Comparison of ENCODE assay signal across 8 cellular contexts in the genomic region with DNA sequence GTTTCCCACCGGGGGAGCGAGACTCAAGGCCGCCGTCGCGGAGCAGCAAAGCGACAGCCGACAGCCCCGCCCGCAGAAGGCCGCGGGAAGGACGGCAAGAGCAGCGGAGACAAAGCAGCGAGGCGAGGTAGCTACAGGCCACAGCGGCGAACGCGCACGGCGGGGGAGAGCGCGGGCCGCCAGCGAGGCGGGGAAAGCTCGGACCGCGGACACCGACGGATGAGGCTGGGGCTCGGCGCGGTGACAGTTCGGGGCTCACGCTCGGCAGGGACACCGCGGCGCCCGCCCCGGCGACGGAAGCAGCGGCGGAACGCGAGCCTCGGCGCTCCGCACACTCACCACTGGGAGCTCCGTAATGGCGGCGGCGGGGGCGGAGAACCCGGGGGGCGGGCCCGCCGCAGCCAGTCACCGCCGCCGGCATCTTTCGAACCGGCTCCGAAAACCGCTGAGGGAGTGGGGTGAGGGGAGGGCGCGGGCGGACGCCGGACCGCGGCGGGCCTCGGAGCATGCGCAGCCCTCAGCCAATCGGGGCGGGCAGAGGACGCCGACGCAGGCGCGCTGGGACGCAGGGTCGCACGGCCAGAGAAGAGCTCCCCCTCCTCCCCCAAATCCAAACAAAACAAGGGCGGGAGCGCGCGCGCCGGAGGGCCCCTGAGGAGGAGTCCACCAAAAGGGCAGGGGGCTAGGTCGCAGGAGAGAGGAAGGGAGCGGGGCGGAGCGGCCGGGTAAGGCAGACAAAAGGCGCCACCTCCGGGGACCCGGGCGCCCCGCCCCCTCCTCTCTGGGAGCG. TPM values are rescaled to one million over a fixed set of nuclear protein-coding genes. Genes with fewer than 3 reads are reported as not detected.
A peak's percentile ranks its signal among the peaks of the same experiment; 100 is the strongest.
DNase-seq lines count a peak whose midpoint lies in the region; ATAC-seq and TF ChIP-seq lines count a peak whose summit lies in the region.

No MANE protein-coding gene starts in this region.

- peaks cover 24% of the 10 kb centered on the region for H3K4me1 Mint-ChIP-seq in WTC11
- H3K4me1 Mint-ChIP-seq in immature natural killer cell, result peaks cover 37 to 49% of the 10 kb centered on the region in 2 donors

- peak overlapping the region; percentile 94 for H3K4me3 ChIP-seq in AG04450 (ENCODE audit: low read depth, low read length)
- H3K4me3 ChIP-seq in cardiac fibroblast (replicated peaks in 1 of 2; ENCODE audit: low read depth in 2 of 2, low read length in 2 of 2), result peak overlapping the region; percentile 87 to 98

- POLR2A ChIA-PET in AG04450 (lab: Yijun Ruan, JAX), result interaction anchor here (0.5 to 2.4 kb wide), 27 partner anchors 11 to 409 kb away, joined by 3 to 9 read pairs (median 4); a partner anchor contains a TSS
- POLR2A ChIA-PET in WTC11 (lab: Charles Lee), result interaction anchor here (0.6 to 2.5 kb wide), 17 partner anchors 10 to 385 kb away, joined by 3 to 14 read pairs (median 4); a partner anchor contains a TSS

- CTCF ChIA-PET in AG04450 (lab: Charles Lee) (interaction anchor here (1.0 to 1.1 kb wide), 3 partner anchors 89 to 408 kb away, joined by 4 to 7 read pairs (median 7); no protein-coding TSS in a partner anchor), WTC11 (lab: Charles Lee) (interaction anchor here (0.6 to 2.4 kb wide), 9 partner anchors 58 to 574 kb away, joined by 3 to 13 read pairs (median 4); a partner anchor contains a TSS)

- no peaks in the 10 kb centered on the region for H3K9me3 ChIP-seq in AG04450 (ENCODE audit: control insufficient read depth, insufficient read depth, low read length)

- H3K27ac Mint-ChIP-seq in WTC11, result peak overlapping the region; percentile 98
- H3K27ac Mint-ChIP-seq in immature natural killer cell, result peak overlapping the region; percentile 86 to 99 (median 96)

- ATAC-seq in GM18909 (IDR thresholded peaks at IDR 0.05; ENCODE audit: poor library complexity, unreplicated experiment), result peak; percentile 81
- peak; percentile 69 for ATAC-seq in HG03159 (IDR thresholded peaks at IDR 0.05; ENCODE audit: unreplicated experiment)
- peak; percentile 88 for ATAC-seq in WTC11

- H3K27me3 Mint-ChIP-seq in WTC11 (ENCODE audit: low read depth) (no peaks in the 10 kb centered on the region), immature natural killer cell (ENCODE audit: low read depth in 3 of 3) (peaks cover 15 to 23% (median 19%) of the 10 kb centered on the region in 3 donors)

- no peaks in the 10 kb centered on the region for H3K27me3 ChIP-seq in AG04450 (ENCODE audit: control insufficient read depth, insufficient read depth, low read length)

- H3K4me3 Mint-ChIP-seq in WTC11 (peak overlapping the region; percentile 100), immature natural killer cell (peak overlapping the region; percentile 97 to 99 (median 99))

- DNase-seq in AG04450 (ENCODE audit: low read depth, low spot score) (peak; percentile 81), NCI-H2227 (lab: John Stamatoyannopoulos, UW; ENCODE audit: unreplicated experiment) (peak; percentile 98), WTC11 (ENCODE audit: low spot score) (peak; percentile 96), cardiac fibroblast (ENCODE audit: low read depth in 2 of 2) (peak; percentile 93 to 97), immature natural killer cell (peak; percentile 96 to 97 (median 96)), smooth muscle cell of the brain vasculature (ENCODE audit: low read depth, low spot score) (peak; percentile 87)

- H3K36me3 Mint-ChIP-seq in WTC11 (no peaks in the 10 kb centered on the region), immature natural killer cell (no peaks in the 10 kb centered on the region)

- H3K9me3 Mint-ChIP-seq in WTC11 (no peaks in the 10 kb centered on the region), immature natural killer cell (no peaks in the 10 kb centered on the region)

- TF ChIP-seq CTCF in AG04450 (IDR thresholded peaks at IDR 0.05; ENCODE audit: low read depth, low read length), result no peak
- TF ChIP-seq CTCF in WTC11 (IDR thresholded peaks at IDR 0.05), result no peak
- TF ChIP-seq CTCF in cardiac fibroblast (IDR thresholded peaks at IDR 0.05; ENCODE audit: low read depth, low read length), result no peak

- H3K27ac ChIP-seq in AG04450 (ENCODE audit: low read depth, low read length), result peak overlapping the region; percentile 87

TF ChIP-seq in WTC11, 78 proteins besides CTCF, POLR2A, EP300 and RAD21 (continues in another document):
- TF ChIP-seq ZNF317 (CRISPR knock-in tag; IDR thresholded peaks at IDR 0.05; ENCODE audit: borderline replicate concordance, low read depth), result no peak
- TF ChIP-seq, protein P1, sequence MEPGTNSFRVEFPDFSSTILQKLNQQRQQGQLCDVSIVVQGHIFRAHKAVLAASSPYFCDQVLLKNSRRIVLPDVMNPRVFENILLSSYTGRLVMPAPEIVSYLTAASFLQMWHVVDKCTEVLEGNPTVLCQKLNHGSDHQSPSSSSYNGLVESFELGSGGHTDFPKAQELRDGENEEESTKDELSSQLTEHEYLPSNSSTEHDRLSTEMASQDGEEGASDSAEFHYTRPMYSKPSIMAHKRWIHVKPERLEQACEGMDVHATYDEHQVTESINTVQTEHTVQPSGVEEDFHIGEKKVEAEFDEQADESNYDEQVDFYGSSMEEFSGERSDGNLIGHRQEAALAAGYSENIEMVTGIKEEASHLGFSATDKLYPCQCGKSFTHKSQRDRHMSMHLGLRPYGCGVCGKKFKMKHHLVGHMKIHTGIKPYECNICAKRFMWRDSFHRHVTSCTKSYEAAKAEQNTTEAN (CRISPR knock-in tag; IDR thresholded peaks at IDR 0.05), result peak; percentile 84; the same call in 1 of the 2 replicates
- TF ChIP-seq, protein P2, sequence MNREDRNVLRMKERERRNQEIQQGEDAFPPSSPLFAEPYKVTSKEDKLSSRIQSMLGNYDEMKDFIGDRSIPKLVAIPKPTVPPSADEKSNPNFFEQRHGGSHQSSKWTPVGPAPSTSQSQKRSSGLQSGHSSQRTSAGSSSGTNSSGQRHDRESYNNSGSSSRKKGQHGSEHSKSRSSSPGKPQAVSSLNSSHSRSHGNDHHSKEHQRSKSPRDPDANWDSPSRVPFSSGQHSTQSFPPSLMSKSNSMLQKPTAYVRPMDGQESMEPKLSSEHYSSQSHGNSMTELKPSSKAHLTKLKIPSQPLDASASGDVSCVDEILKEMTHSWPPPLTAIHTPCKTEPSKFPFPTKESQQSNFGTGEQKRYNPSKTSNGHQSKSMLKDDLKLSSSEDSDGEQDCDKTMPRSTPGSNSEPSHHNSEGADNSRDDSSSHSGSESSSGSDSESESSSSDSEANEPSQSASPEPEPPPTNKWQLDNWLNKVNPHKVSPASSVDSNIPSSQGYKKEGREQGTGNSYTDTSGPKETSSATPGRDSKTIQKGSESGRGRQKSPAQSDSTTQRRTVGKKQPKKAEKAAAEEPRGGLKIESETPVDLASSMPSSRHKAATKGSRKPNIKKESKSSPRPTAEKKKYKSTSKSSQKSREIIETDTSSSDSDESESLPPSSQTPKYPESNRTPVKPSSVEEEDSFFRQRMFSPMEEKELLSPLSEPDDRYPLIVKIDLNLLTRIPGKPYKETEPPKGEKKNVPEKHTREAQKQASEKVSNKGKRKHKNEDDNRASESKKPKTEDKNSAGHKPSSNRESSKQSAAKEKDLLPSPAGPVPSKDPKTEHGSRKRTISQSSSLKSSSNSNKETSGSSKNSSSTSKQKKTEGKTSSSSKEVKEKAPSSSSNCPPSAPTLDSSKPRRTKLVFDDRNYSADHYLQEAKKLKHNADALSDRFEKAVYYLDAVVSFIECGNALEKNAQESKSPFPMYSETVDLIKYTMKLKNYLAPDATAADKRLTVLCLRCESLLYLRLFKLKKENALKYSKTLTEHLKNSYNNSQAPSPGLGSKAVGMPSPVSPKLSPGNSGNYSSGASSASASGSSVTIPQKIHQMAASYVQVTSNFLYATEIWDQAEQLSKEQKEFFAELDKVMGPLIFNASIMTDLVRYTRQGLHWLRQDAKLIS (CRISPR knock-in tag; IDR thresholded peaks at IDR 0.05; ENCODE audit: borderline replicate concordance), result no peak
- TF ChIP-seq FOXJ3 (CRISPR knock-in tag; IDR thresholded peaks at IDR 0.05; ENCODE audit: borderline replicate concordance), result no peak
- TF ChIP-seq SP1 (CRISPR knock-in tag; conservative IDR thresholded peaks at IDR 0.05), result peak; percentile 82
- TF ChIP-seq, protein P3, sequence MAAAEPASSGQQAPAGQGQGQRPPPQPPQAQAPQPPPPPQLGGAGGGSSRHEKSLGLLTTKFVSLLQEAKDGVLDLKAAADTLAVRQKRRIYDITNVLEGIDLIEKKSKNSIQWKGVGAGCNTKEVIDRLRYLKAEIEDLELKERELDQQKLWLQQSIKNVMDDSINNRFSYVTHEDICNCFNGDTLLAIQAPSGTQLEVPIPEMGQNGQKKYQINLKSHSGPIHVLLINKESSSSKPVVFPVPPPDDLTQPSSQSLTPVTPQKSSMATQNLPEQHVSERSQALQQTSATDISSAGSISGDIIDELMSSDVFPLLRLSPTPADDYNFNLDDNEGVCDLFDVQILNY (CRISPR knock-in tag; IDR thresholded peaks at IDR 0.05), result peak; percentile 18
- peak; percentile 70 for TF ChIP-seq TCF7 (CRISPR knock-in tag; IDR thresholded peaks at IDR 0.05; ENCODE audit: low read depth)
- TF ChIP-seq, protein P4, sequence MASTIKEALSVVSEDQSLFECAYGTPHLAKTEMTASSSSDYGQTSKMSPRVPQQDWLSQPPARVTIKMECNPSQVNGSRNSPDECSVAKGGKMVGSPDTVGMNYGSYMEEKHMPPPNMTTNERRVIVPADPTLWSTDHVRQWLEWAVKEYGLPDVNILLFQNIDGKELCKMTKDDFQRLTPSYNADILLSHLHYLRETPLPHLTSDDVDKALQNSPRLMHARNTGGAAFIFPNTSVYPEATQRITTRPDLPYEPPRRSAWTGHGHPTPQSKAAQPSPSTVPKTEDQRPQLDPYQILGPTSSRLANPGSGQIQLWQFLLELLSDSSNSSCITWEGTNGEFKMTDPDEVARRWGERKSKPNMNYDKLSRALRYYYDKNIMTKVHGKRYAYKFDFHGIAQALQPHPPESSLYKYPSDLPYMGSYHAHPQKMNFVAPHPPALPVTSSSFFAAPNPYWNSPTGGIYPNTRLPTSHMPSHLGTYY (CRISPR knock-in tag; IDR thresholded peaks at IDR 0.05), result no peak
- no peak for TF ChIP-seq ZBTB21 (CRISPR knock-in tag; IDR thresholded peaks at IDR 0.05; ENCODE audit: borderline replicate concordance)
- TF ChIP-seq EMX1 (CRISPR knock-in tag; IDR thresholded peaks at IDR 0.05), result no peak
- peak; percentile 74 for TF ChIP-seq NFYB (CRISPR knock-in tag; conservative IDR thresholded peaks at IDR 0.05; ENCODE audit: low read depth)
- peak; percentile 77; the same call in 1 of the 2 replicates for TF ChIP-seq KAT7 (CRISPR knock-in tag; IDR thresholded peaks at IDR 0.05; ENCODE audit: borderline replicate concordance)
- peak; percentile 46; the same call in 1 of the 2 replicates for TF ChIP-seq GABPB1 (CRISPR knock-in tag; IDR thresholded peaks at IDR 0.05)
- TF ChIP-seq NFATC4 (CRISPR knock-in tag; IDR thresholded peaks at IDR 0.05), result no peak

RNA-seq across cellular contexts. Expression of a gene that starts 0.6 kb away (rescaled TPM):
- polyA plus RNA-seq in AG04450 (2011; rRNA removed) (141 and 203 TPM in 2 replicates), immature natural killer cell (100 to 1,000 TPM; 160 to 208 (median 178) TPM)
- polyA minus RNA-seq in AG04450 (2011; rRNA and poly(A)+ RNA removed), result 94.1 and 123 TPM in 2 replicates
- total RNA-seq in WTC11 (2021), result 121 to 140 TPM (median 132 TPM) in 3 replicates

RNA-seq across cellular contexts. Expression of a gene that starts 54.0 kb away (rescaled TPM):
- polyA plus RNA-seq in AG04450 (2011; rRNA removed) (4.9 and 6.5 TPM in 2 replicates), immature natural killer cell (not detected)
- 3.5 and 5.3 TPM in 2 replicates for polyA minus RNA-seq in AG04450 (2011; rRNA and poly(A)+ RNA removed)
- 13.4 to 17.8 TPM (median 13.8 TPM) in 3 replicates for total RNA-seq in WTC11 (2021)

Comparison
In these comparisons a context has a peak if more than half of its experiments do, and no peak if none do; other contexts are left out.
1. Peak in every context shown above with its lines: DNase-seq, ATAC-seq, H3K4me3 ChIP-seq and H3K27ac ChIP-seq.